In the genomic region with DNA sequence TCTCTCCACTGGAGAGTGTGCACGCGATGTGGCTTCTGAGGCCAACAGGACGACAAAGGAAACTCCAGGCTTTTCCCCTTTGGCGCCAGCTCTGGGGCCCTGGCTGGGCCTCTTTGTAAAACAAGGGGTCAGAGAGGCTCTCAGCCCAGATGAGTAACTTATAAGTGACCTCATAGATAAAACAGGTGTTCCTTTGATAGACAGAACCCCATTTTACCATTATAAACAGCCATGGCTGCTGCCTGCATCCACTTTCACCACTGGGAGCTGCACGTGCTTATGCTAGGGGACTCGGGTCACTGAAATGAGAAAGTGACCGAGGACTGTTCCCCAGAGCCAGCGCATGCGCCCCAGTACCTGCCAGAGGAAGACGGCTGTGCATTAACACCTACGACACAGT, we compare ENCODE assay signal across 20 cellular contexts. TPM values are rescaled to one million over a fixed set of nuclear protein-coding genes. Genes with fewer than 3 reads are reported as not detected.
DNase-seq lines count a peak whose midpoint lies in the region; ATAC-seq and TF ChIP-seq lines count a peak whose summit lies in the region.
"Had no signal": no experiment of that assay in that cellular context is flagged by ENCODE, and none has a peak within 500 bp of the region (broad histone marks: within the 10 kb centered on the region; RNA-seq: fewer than 3 reads in every experiment).

No MANE protein-coding gene starts in this region.

- peak overlapping the region; percentile 78 for H3K14ac ChIP-seq in neuronal stem cell (ENCODE audit: low read length)

- no peak overlapping the region for H3K4ac ChIP-seq in neuronal stem cell (ENCODE audit: low read length)

- TF ChIP-seq CTCF in HCT116 (IDR thresholded peaks at IDR 0.05 in 2 of 3, conservative IDR thresholded peaks at IDR 0.05 in 1 of 3; ENCODE audit: borderline replicate concordance in 1 of 3, insufficient read depth in 1 of 3, low read depth in 2 of 3, low read length in 2 of 3) (no peak), OCI-LY7 (conservative IDR thresholded peaks at IDR 0.05; ENCODE audit: low read length) (no peak)

- peak overlapping the region; percentile 16 for H2BK120ac ChIP-seq in neuronal stem cell (ENCODE audit: low read depth, low read length)

- intact Hi-C loops in HCT116 (cut with micrococcal nuclease) (no loop called here), OCI-LY7 (cut with micrococcal nuclease; ENCODE audit: unreplicated experiment) (no loop called here)

- no peak for DNase-seq in HCT116 (ENCODE audit: low read depth, low spot score)
- peak; percentile 17 for DNase-seq in glomerular visceral epithelial cell (ENCODE audit: extremely low spot score)
- no peak for DNase-seq in neuronal stem cell (ENCODE audit: low spot score)
- no peak for DNase-seq in NCI-H1048 (lab: John Stamatoyannopoulos, UW)
- DNase-seq in OCI-LY7 (ENCODE audit: low spot score): no peak
- DNase-seq in T-cell: no peak
- DNase-seq: EL; IMR-90; NCI-H1436 treated with DMSO at 0.1 percent for 48 hours; NCI-H2081; NCI-H446 treated with DMSO at 0.1 percent for 48 hours; NCI-H69; NK-92 treated with Interleukin-12 subunit alpha and Interleukin-12 subunit beta, amount 100 ng/mL, for 24 hours; OCI-M1; SHP77 had no signal

- no peak overlapping the region for H2AK5ac ChIP-seq in neuronal stem cell (ENCODE audit: low read depth, low read length)

- H3K27me3 ChIP-seq in BLaER1 treated with 17β-estradiol and CSF1 and Interleukin-3, amounts not matched to agents 10 nM and 100 nM: no peaks in the 10 kb centered on the region
- H3K27me3 ChIP-seq in HCT116 (ENCODE audit: insufficient read depth, low read length) (no peaks in the 10 kb centered on the region), neuronal stem cell (ENCODE audit: control insufficient read depth in 3 of 3, insufficient read depth in 3 of 3, low read depth in 1 of 3, low read length in 3 of 3) (no peaks in the 10 kb centered on the region)

- peaks cover 0 to 19% (median 0%) of the 10 kb centered on the region in 11 experiments; a peak in 2 of 22 replicates for H4K20me1 ChIP-seq in BLaER1 treated with 17β-estradiol and CSF1 and Interleukin-3, amounts not matched to agents 10 nM and 100 nM
- H4K20me1 ChIP-seq in HCT116 (ENCODE audit: insufficient read depth): no peaks in the 10 kb centered on the region; the same call in 1 of the 2 replicates
- no peaks in the 10 kb centered on the region for H4K20me1 ChIP-seq in OCI-LY7 (ENCODE audit: insufficient read depth, low read length)

- H3K4me3 ChIP-seq in BLaER1 treated with 17β-estradiol and CSF1 and Interleukin-3, amounts not matched to agents 10 nM and 100 nM: peak overlapping the region in 3 of 10 experiments; percentile 6 to 15 (median 9); a peak in 3 of 20 replicates
- no peak overlapping the region for H3K4me3 ChIP-seq in HCT116 (replicated peaks in 1 of 2; ENCODE audit: low read depth in 1 of 2, low read length in 2 of 2)
- H3K4me3 ChIP-seq in neuronal stem cell (ENCODE audit: low read length in 2 of 2): no peak overlapping the region
- no peak overlapping the region for H3K4me3 ChIP-seq in OCI-LY7 (ENCODE audit: low read depth, low read length, poor library complexity, severe bottlenecking)

- no peak overlapping the region for H2BK5ac ChIP-seq in neuronal stem cell (ENCODE audit: low read length)

- ATAC-seq in HCT116 (no peak), T-cell (replicated peaks in 1 of 4) (no peak)

- no peaks in the 10 kb centered on the region for H3K4me1 Mint-ChIP-seq in T-cell
- H3K4me1 Mint-ChIP-seq: CD14-positive monocyte had no signal

- no peak overlapping the region for H3K4me3 Mint-ChIP-seq in T-cell
- H3K4me3 Mint-ChIP-seq: CD14-positive monocyte; T-helper 1 cell treated with Interleukin-12 subunit alpha and Interleukin-12 subunit beta and Interleukin-4 antibody, amounts not matched to agents 30 μg/mL and 1 μg/mL, for 36 hours had no signal

- H3K23ac ChIP-seq in neuronal stem cell (ENCODE audit: low read depth, low read length, poor library complexity): peak overlapping the region; percentile 34

- no peak overlapping the region for H2BK15ac ChIP-seq in neuronal stem cell (ENCODE audit: low read length)

- H3K27ac ChIP-seq in BLaER1 treated with 17β-estradiol and CSF1 and Interleukin-3, amounts not matched to agents 10 nM and 100 nM: peak overlapping the region in 9 of 11 experiments; percentile 60 to 86 (median 81); a peak in 18 of 22 replicates
- H3K27ac ChIP-seq in HCT116 (ENCODE audit: low read depth, low read length) (peak overlapping the region; percentile 89), neuronal stem cell (replicated peaks; ENCODE audit: low read length) (no peak overlapping the region), OCI-LY7 (ENCODE audit: low read depth, low read length, poor library complexity, severe bottlenecking) (no peak overlapping the region)

- H2BK12ac ChIP-seq in neuronal stem cell (ENCODE audit: low read length): no peak overlapping the region

- H3K27me3 Mint-ChIP-seq in T-cell: peaks cover 0 to 8% of the 10 kb centered on the region in 2 donors

- no peak overlapping the region for H4K91ac ChIP-seq in neuronal stem cell (ENCODE audit: low read depth, low read length, poor library complexity)

- H3K27ac Mint-ChIP-seq in T-cell: no peak overlapping the region
- H3K27ac Mint-ChIP-seq: CD14-positive monocyte; T-helper 1 cell treated with Interleukin-12 subunit alpha and Interleukin-12 subunit beta and Interleukin-4 antibody, amounts not matched to agents 30 μg/mL and 1 μg/mL, for 36 hours had no signal

- BruUV-seq in HCT116 (replicated peaks; lab: Mats Ljungman, UMichigan): no TSS peak
- no TSS peak for BruUV-seq in OCI-LY7 (replicated peaks; lab: Mats Ljungman, UMichigan)

- WGBS in neuronal stem cell (ENCODE audit: extremely low coverage in 2 of 2, insufficient read length in 2 of 2, insufficient replicate concordance in 1 of 2), 2 donors: no CpG with 5 or more reads among the region's 11 CpGs

- peak overlapping the region; percentile 54 to 93 (median 78) for H3K4me2 ChIP-seq in BLaER1 treated with 17β-estradiol and CSF1 and Interleukin-3, amounts not matched to agents 10 nM and 100 nM
- H3K4me2 ChIP-seq in HCT116 (ENCODE audit: low read length): no peak overlapping the region
- no peak overlapping the region for H3K4me2 ChIP-seq in neuronal stem cell (ENCODE audit: insufficient read depth, low read length, poor library complexity, severe bottlenecking)
- no peak overlapping the region for H3K4me2 ChIP-seq in OCI-LY7 (ENCODE audit: low read length)

- H3K9me2 ChIP-seq in HCT116 (ENCODE audit: insufficient read depth): no peaks in the 10 kb centered on the region
- no peaks in the 10 kb centered on the region for H3K9me2 ChIP-seq in OCI-LY7 (ENCODE audit: insufficient read depth, low read length)

- TF ChIP-seq POLR2A in HCT116 (IDR thresholded peaks at IDR 0.05; ENCODE audit: borderline replicate concordance, extremely low read depth, insufficient read depth, insufficient read length): no peak

- no peak for TF ChIP-seq RAD21 in HCT116 (IDR thresholded peaks at IDR 0.05; ENCODE audit: low read depth)

- CTCF ChIA-PET in HCT116 (lab: Charles Lee) (interaction anchor here (6.5 kb wide), 1 partner anchor 13 kb away, joined by 44 read pairs; a partner anchor contains a TSS), OCI-LY7 (lab: Charles Lee; ENCODE audit: unreplicated experiment) (no interaction called here), T-cell (lab: Charles Lee) (no interaction called here)

- H3K4me1 ChIP-seq in BLaER1 treated with 17β-estradiol and CSF1 and Interleukin-3, amounts not matched to agents 10 nM and 100 nM: peaks cover 30 to 44% (median 37%) of the 10 kb centered on the region in 10 experiments
- H3K4me1 ChIP-seq in HCT116 (ENCODE audit: control insufficient read depth in 1 of 2, insufficient read depth in 2 of 2, low read length in 2 of 2) (peaks cover 49 to 56% of the 10 kb centered on the region in 2 experiments), neuronal stem cell (ENCODE audit: control insufficient read depth in 2 of 2, insufficient read depth in 1 of 2, low read depth in 1 of 2, low read length in 2 of 2) (peaks cover 0 to 3% of the 10 kb centered on the region in 2 donors), OCI-LY7 (ENCODE audit: insufficient read depth, low read length, poor library complexity, severe bottlenecking) (no peaks in the 10 kb centered on the region)

- peak overlapping the region; percentile 68 for H3K18ac ChIP-seq in neuronal stem cell (ENCODE audit: low read length)

- peaks cover 0 to 10% (median 8%) of the 10 kb centered on the region in 11 experiments; a peak in 12 of 22 replicates for H3K9me3 ChIP-seq in BLaER1 treated with 17β-estradiol and CSF1 and Interleukin-3, amounts not matched to agents 10 nM and 100 nM (replicated peaks in 1 of 11)
- H3K9me3 ChIP-seq in HCT116 (ENCODE audit: control insufficient read depth in 1 of 2, insufficient read depth in 1 of 2, low read depth in 1 of 2, low read length in 2 of 2) (no peaks in the 10 kb centered on the region), neuronal stem cell (replicated peaks in 1 of 2; ENCODE audit: control insufficient read depth in 2 of 2, insufficient read depth in 1 of 2, low read depth in 1 of 2, low read length in 2 of 2) (no peaks in the 10 kb centered on the region), OCI-LY7 (ENCODE audit: low read length) (no peaks in the 10 kb centered on the region)

- H3K79me2 ChIP-seq in HCT116 (ENCODE audit: insufficient read depth, low read length): peaks cover 10% of the 10 kb centered on the region; the same call in 1 of the 2 replicates
- H3K79me2 ChIP-seq in OCI-LY7 (ENCODE audit: insufficient read depth, low read depth, low read length): no peaks in the 10 kb centered on the region

- no peaks in the 10 kb centered on the region for H3K79me1 ChIP-seq in neuronal stem cell (ENCODE audit: low read depth, low read length)

- peak overlapping the region in 9 of 11 experiments; percentile 44 to 75 (median 65); a peak in 17 of 22 replicates for H3K9ac ChIP-seq in BLaER1 treated with 17β-estradiol and CSF1 and Interleukin-3, amounts not matched to agents 10 nM and 100 nM
- H3K9ac ChIP-seq in HCT116 (ENCODE audit: low read length) (no peak overlapping the region), neuronal stem cell (ENCODE audit: low read depth, low read length, poor library complexity) (peak overlapping the region; percentile 34)

- H3K36me3 ChIP-seq in BLaER1 treated with 17β-estradiol and CSF1 and Interleukin-3, amounts not matched to agents 10 nM and 100 nM: peaks cover 13 to 37% (median 32%) of the 10 kb centered on the region in 11 experiments
- H3K36me3 ChIP-seq in HCT116 (ENCODE audit: control insufficient read depth in 1 of 2, insufficient read depth in 2 of 2, low read length in 2 of 2) (peaks cover 2 to 27% of the 10 kb centered on the region in 2 experiments; a peak in 2 of 4 replicates), neuronal stem cell (replicated peaks in 1 of 2; ENCODE audit: control insufficient read depth in 2 of 2, insufficient read depth in 2 of 2, low read length in 2 of 2) (peaks cover 9 to 32% of the 10 kb centered on the region in 2 donors), OCI-LY7 (ENCODE audit: insufficient read depth, low read length) (peaks cover 34% of the 10 kb centered on the region)

- H3K9me3 Mint-ChIP-seq in T-cell: no peaks in the 10 kb centered on the region
- H3K9me3 Mint-ChIP-seq: T-helper 1 cell treated with Interleukin-12 subunit alpha and Interleukin-12 subunit beta and Interleukin-4 antibody, amounts not matched to agents 30 μg/mL and 1 μg/mL, for 36 hours had no signal

- RAD21 ChIA-PET in HCT116 (lab: Charles Lee; ENCODE audit: low non-redundant PET in 1 of 2, low total read pairs in 2 of 2, uncharacterized antibody in 2 of 2, unreplicated experiment in 2 of 2): no interaction called here

- H2AFZ ChIP-seq in HCT116 (ENCODE audit: low read depth, low read length, poor library complexity, severe bottlenecking) (no peak overlapping the region), neuronal stem cell (ENCODE audit: low read length) (no peak overlapping the region), OCI-LY7 (ENCODE audit: low read length) (no peak overlapping the region)

- POLR2A ChIA-PET in HCT116 (lab: Charles Lee): interaction anchor here (1.9 kb wide), 1 partner anchor 12 kb away, joined by 4 read pairs; a partner anchor contains a TSS
- POLR2A ChIA-PET in OCI-LY7 (lab: Charles Lee): no interaction called here
- POLR2A ChIA-PET in T-cell (lab: Charles Lee): no interaction called here

- H3K36me3 Mint-ChIP-seq in T-cell: peaks cover 8% of the 10 kb centered on the region

- H4K8ac ChIP-seq in neuronal stem cell (ENCODE audit: low read depth, low read length): peak overlapping the region; percentile 87

RNA-seq across cellular contexts. Expression of a gene that starts 12.5 kb away (rescaled TPM):
- 61.2 TPM for total RNA-seq in HCT116 (2021; ENCODE audit: unreplicated experiment)
- 28.4 and 32.1 TPM in 2 replicates for polyA plus RNA-seq in HCT116 (2012)
- polyA plus RNA-seq in neuronal stem cell (2013, experiment 1 of 2): 0.68 TPM
- polyA plus RNA-seq in neuronal stem cell (2013, experiment 2 of 2): 0.66 TPM
- total RNA-seq in OCI-LY7 (2014; rRNA removed; shearing (Covaris generic)): not detected in 2 replicates
- total RNA-seq in OCI-LY7 (2022): not detected in 2 replicates
- total RNA-seq in T-cell: 1 to 10 TPM; 4.7 to 9.7 (median 6.9) TPM

RNA-seq across cellular contexts. Expression of a gene that starts 17.4 kb away (rescaled TPM):
- total RNA-seq in HCT116 (2021; ENCODE audit: unreplicated experiment) (70.9 TPM), OCI-LY7 (2022) (42.2 and 48.0 TPM in 2 replicates), T-cell (10 to 100 TPM in 4 of 5 donors, 1 to 10 TPM in 1; 9.6 to 24.0 (median 20.7) TPM)
- 33.0 and 41.7 TPM in 2 replicates for polyA plus RNA-seq in HCT116 (2012)
- polyA plus RNA-seq in neuronal stem cell (2013, experiment 1 of 2): 38.1 TPM
- polyA plus RNA-seq in neuronal stem cell (2013, experiment 2 of 2): 38.5 TPM
- total RNA-seq in OCI-LY7 (2014; rRNA removed; shearing (Covaris generic)): 54.0 and 57.0 TPM in 2 replicates

RNA-seq across cellular contexts. Expression of a gene that starts 19.0 kb away (rescaled TPM):
- total RNA-seq in HCT116 (2021; ENCODE audit: unreplicated experiment): 456 TPM
- polyA plus RNA-seq in HCT116 (2012): 563 and 639 TPM in 2 replicates
- polyA plus RNA-seq in neuronal stem cell (2013, experiment 1 of 2): 1,500 TPM
- 1,497 TPM for polyA plus RNA-seq in neuronal stem cell (2013, experiment 2 of 2)
- total RNA-seq in OCI-LY7 (2014; rRNA removed; shearing (Covaris generic)): 249 and 330 TPM in 2 replicates
- 589 and 605 TPM in 2 replicates for total RNA-seq in OCI-LY7 (2022)
- 100 to 1,000 TPM; 448 to 621 (median 462) TPM for total RNA-seq in T-cell

RNA-seq across cellular contexts. Expression of a gene that starts 25.6 kb away (rescaled TPM):
- not detected for total RNA-seq in HCT116 (2021; ENCODE audit: unreplicated experiment)
- polyA plus RNA-seq in HCT116 (2012): not detected in 2 replicates
- polyA plus RNA-seq in neuronal stem cell (2013, experiment 1 of 2): 0.08 TPM
- polyA plus RNA-seq in neuronal stem cell (2013, experiment 2 of 2): 0.15 TPM
- not detected in 2 replicates for total RNA-seq in OCI-LY7 (2014; rRNA removed; shearing (Covaris generic))
- total RNA-seq in OCI-LY7 (2022): not detected in 2 replicates
- total RNA-seq in T-cell: not detected
- total RNA-seq: IMR-90, MCF 10A, RPMI7951 had no signal
- polyA plus RNA-seq: CD14-positive monocyte, IMR-90 had no signal

RNA-seq across cellular contexts. Expression of a gene that starts 38.3 kb away (rescaled TPM):
- total RNA-seq in HCT116 (2021; ENCODE audit: unreplicated experiment) (6.1 TPM), OCI-LY7 (2022) (0.38 and 0.55 TPM in 2 replicates), T-cell (under 1 TPM; 0.05 to 0.23 (median 0.16) TPM)
- polyA plus RNA-seq in HCT116 (2012): 5.0 and 6.3 TPM in 2 replicates
- 0.14 TPM for polyA plus RNA-seq in neuronal stem cell (2013, experiment 1 of 2)
- 0.22 TPM for polyA plus RNA-seq in neuronal stem cell (2013, experiment 2 of 2)
- total RNA-seq in OCI-LY7 (2014; rRNA removed; shearing (Covaris generic)): 0.19 and 0.93 TPM in 2 replicates
- total RNA-seq: RPMI7951 had no signal
- polyA plus RNA-seq: CD14-positive monocyte had no signal

Comparison
In these comparisons a context has a peak if more than half of its experiments do, and no peak if none do; other contexts are left out.
1. H3K27ac ChIP-seq: peak in BLaER1 treated with 17β-estradiol and CSF1 and Interleukin-3, amounts not matched to agents 10 nM and 100 nM (9 of 11) and HCT116 (single experiment); none in neuronal stem cell (single experiment) and OCI-LY7 (single experiment).
2. H3K4me2 ChIP-seq: peak in BLaER1 treated with 17β-estradiol and CSF1 and Interleukin-3, amounts not matched to agents 10 nM and 100 nM (11 of 11); none in HCT116 (single experiment), neuronal stem cell (single experiment) and OCI-LY7 (single experiment).
3. RNA of a gene that starts 12.5 kb away (total RNA-seq): 61.2 TPM in HCT116 (single experiment) and 4.7 to 9.7 TPM in T-cell; not detected in OCI-LY7; every median in the first group is over 4 times any median in the second.